In genomic region chr4:128854433-128854832, GRCh38 we compare ENCODE assay signal across 10 cellular contexts. TPM values are rescaled to one million over a fixed set of nuclear protein-coding genes. Genes with fewer than 3 reads are reported as not detected.
DNase-seq lines count a peak whose midpoint lies in the region; ATAC-seq and TF ChIP-seq lines count a peak whose summit lies in the region.
"Had no signal": no experiment of that assay in that cellular context is flagged by ENCODE, and none has a peak within 500 bp of the region (broad histone marks: within the 10 kb centered on the region; RNA-seq: fewer than 3 reads in every experiment).

No MANE protein-coding gene starts in this region.

- TF ChIP-seq CTCF in adrenal gland (IDR thresholded peaks at IDR 0.05), result no peak

- intact Hi-C loops in activated naive CD4-positive, alpha-beta T cell treated with anti-CD3 and anti-CD28 coated beads for 36 hours (cut with micrococcal nuclease), result loop anchor here (1.0 to 5.0 kb wide), 2 partner anchors 8 to 972 kb away; partner anchors contain the start of gene PLK4
- intact Hi-C loops in adrenal gland (cut with DNase I), result no loop called here

- H3K27ac ChIP-seq in mesendoderm (ENCODE audit: low read depth, low read length), result no peak overlapping the region
- peak overlapping the region in 1 of 5 donors; percentile 15 for H3K27ac ChIP-seq in adrenal gland
- H3K27ac ChIP-seq: KMS-11 had no signal

- H3K18ac ChIP-seq in mesendoderm (ENCODE audit: low read length), result no peak overlapping the region

- H2BK5ac ChIP-seq in mesendoderm (ENCODE audit: low read length), result no peak overlapping the region

- peaks cover 13% of the 10 kb centered on the region for H3K79me1 ChIP-seq in mesendoderm (ENCODE audit: low read length)

- peaks cover 28% of the 10 kb centered on the region for H3K4me1 Mint-ChIP-seq in activated naive CD4-positive, alpha-beta T cell treated with anti-CD3 and anti-CD28 coated beads for 36 hours (ENCODE audit: low read depth)
- H3K4me1 Mint-ChIP-seq in activated naive CD8-positive, alpha-beta T cell treated with anti-CD3 and anti-CD28 coated beads, Interleukin-2, amount 50 U/mL, for 24 hours, result peaks cover 21% of the 10 kb centered on the region
- peaks cover 54% of the 10 kb centered on the region for H3K4me1 Mint-ChIP-seq in stimulated activated naive CD8-positive, alpha-beta T cell treated with anti-CD3 and anti-CD28 coated beads, Interleukin-15, amount 100 ng/mL, for 72 hours

- H3K4me3 Mint-ChIP-seq in activated naive CD4-positive, alpha-beta T cell treated with anti-CD3 and anti-CD28 coated beads for 36 hours, result no peak overlapping the region
- no peak overlapping the region for H3K4me3 Mint-ChIP-seq in activated naive CD8-positive, alpha-beta T cell treated with anti-CD3 and anti-CD28 coated beads, Interleukin-2, amount 50 U/mL, for 24 hours
- peak overlapping the region; percentile 60 to 63 for H3K4me3 Mint-ChIP-seq in stimulated activated naive CD8-positive, alpha-beta T cell treated with anti-CD3 and anti-CD28 coated beads, Interleukin-15, amount 100 ng/mL, for 72 hours

- H3K23ac ChIP-seq in mesendoderm (ENCODE audit: low read length), result no peak overlapping the region

- H3K9me3 ChIP-seq in adrenal gland (replicated peaks in 1 of 3), result no peaks in the 10 kb centered on the region

- H2BK120ac ChIP-seq in mesendoderm (ENCODE audit: low read depth, low read length), result no peak overlapping the region

- H3K9me3 Mint-ChIP-seq in activated naive CD4-positive, alpha-beta T cell treated with anti-CD3 and anti-CD28 coated beads for 36 hours, result no peaks in the 10 kb centered on the region
- no peaks in the 10 kb centered on the region for H3K9me3 Mint-ChIP-seq in activated naive CD8-positive, alpha-beta T cell treated with anti-CD3 and anti-CD28 coated beads, Interleukin-2, amount 50 U/mL, for 24 hours
- H3K9me3 Mint-ChIP-seq in stimulated activated naive CD8-positive, alpha-beta T cell treated with anti-CD3 and anti-CD28 coated beads, Interleukin-15, amount 100 ng/mL, for 72 hours, result no peaks in the 10 kb centered on the region

- peaks cover 66% of the 10 kb centered on the region for H3K36me3 Mint-ChIP-seq in activated naive CD4-positive, alpha-beta T cell treated with anti-CD3 and anti-CD28 coated beads for 36 hours (ENCODE audit: low read depth)
- H3K36me3 Mint-ChIP-seq in activated naive CD8-positive, alpha-beta T cell treated with anti-CD3 and anti-CD28 coated beads, Interleukin-2, amount 50 U/mL, for 24 hours (ENCODE audit: low read depth), result peaks cover 72% of the 10 kb centered on the region

- no peak for TF ChIP-seq POLR2A in adrenal gland (IDR thresholded peaks at IDR 0.05)

- DNase-seq in activated naive CD4-positive, alpha-beta T cell treated with anti-CD3 and anti-CD28 coated beads for 36 hours, result peak; percentile 27
- DNase-seq in activated naive CD4-positive, alpha-beta T cell treated with Interleukin-2 at 50 U/mL for 16 hours, result no peak
- no peak for DNase-seq in activated naive CD8-positive, alpha-beta T cell treated with anti-CD3 and anti-CD28 coated beads, Interleukin-2, amount 50 U/mL, for 24 hours
- no peak for DNase-seq in stimulated activated naive CD8-positive, alpha-beta T cell treated with anti-CD3 and anti-CD28 coated beads, Interleukin-15, amount 100 ng/mL, for 72 hours
- DNase-seq in mesendoderm, result no peak
- DNase-seq in adrenal gland, result no peak

- no peak overlapping the region for H3K9ac ChIP-seq in mesendoderm (ENCODE audit: low read length)
- H3K9ac ChIP-seq: KMS-11 had no signal

- H3K36me3 ChIP-seq in mesendoderm (ENCODE audit: control insufficient read depth, insufficient read depth, low read length) (peaks cover 20% of the 10 kb centered on the region), adrenal gland (replicated peaks in 1 of 2) (peaks cover 0 to 84% of the 10 kb centered on the region in 2 donors)

- H2AK5ac ChIP-seq in mesendoderm (ENCODE audit: low read length), result no peak overlapping the region

- H3K27me3 ChIP-seq in mesendoderm (ENCODE audit: insufficient read depth, low read length, poor library complexity), result no peaks in the 10 kb centered on the region
- H3K27me3 ChIP-seq in adrenal gland, result no peaks in the 10 kb centered on the region

- no peak overlapping the region for H3K4me3 ChIP-seq in mesendoderm (ENCODE audit: low read length)
- H3K4me3 ChIP-seq in adrenal gland, result no peak overlapping the region
- H3K4me3 ChIP-seq: lung had no signal

- H2BK15ac ChIP-seq in mesendoderm (replicated peaks; ENCODE audit: low read depth), result no peak overlapping the region

- H3K4me1 ChIP-seq in mesendoderm (ENCODE audit: control insufficient read depth, low read depth, low read length) (no peaks in the 10 kb centered on the region), adrenal gland (replicated peaks in 1 of 2) (peaks cover 5 to 7% of the 10 kb centered on the region in 2 donors)

- no peak overlapping the region for H3K4ac ChIP-seq in mesendoderm (ENCODE audit: low read depth, low read length)

- H3K27ac Mint-ChIP-seq in activated naive CD4-positive, alpha-beta T cell treated with anti-CD3 and anti-CD28 coated beads for 36 hours, result peak overlapping the region; percentile 78
- peak overlapping the region; percentile 71 for H3K27ac Mint-ChIP-seq in activated naive CD8-positive, alpha-beta T cell treated with anti-CD3 and anti-CD28 coated beads, Interleukin-2, amount 50 U/mL, for 24 hours
- peak overlapping the region; percentile 91 to 93 for H3K27ac Mint-ChIP-seq in stimulated activated naive CD8-positive, alpha-beta T cell treated with anti-CD3 and anti-CD28 coated beads, Interleukin-15, amount 100 ng/mL, for 72 hours

- H3K27me3 Mint-ChIP-seq in activated naive CD4-positive, alpha-beta T cell treated with anti-CD3 and anti-CD28 coated beads for 36 hours (ENCODE audit: low read depth), result no peaks in the 10 kb centered on the region
- H3K27me3 Mint-ChIP-seq in activated naive CD8-positive, alpha-beta T cell treated with anti-CD3 and anti-CD28 coated beads, Interleukin-2, amount 50 U/mL, for 24 hours, result no peaks in the 10 kb centered on the region
- H3K27me3 Mint-ChIP-seq in stimulated activated naive CD8-positive, alpha-beta T cell treated with anti-CD3 and anti-CD28 coated beads, Interleukin-15, amount 100 ng/mL, for 72 hours, result no peaks in the 10 kb centered on the region

- peaks cover 11% of the 10 kb centered on the region for H3K79me2 ChIP-seq in mesendoderm (ENCODE audit: control insufficient read depth, insufficient read depth, low read length)

- H4K5ac ChIP-seq in mesendoderm (ENCODE audit: low read length), result no peak overlapping the region

- H3K4me2 ChIP-seq in mesendoderm (ENCODE audit: low read length), result no peak overlapping the region
- H3K4me2 ChIP-seq: KMS-11 had no signal

- ATAC-seq in HG03103 (IDR thresholded peaks at IDR 0.05; ENCODE audit: low read depth, unreplicated experiment) (peak; percentile 84), GM21360 (IDR thresholded peaks at IDR 0.05; ENCODE audit: unreplicated experiment) (no peak)
- ATAC-seq in activated naive CD8-positive, alpha-beta T cell treated with anti-CD3 and anti-CD28 coated beads, Interleukin-2, amount 50 U/mL, for 24 hours, result peak; percentile 90
- ATAC-seq in stimulated activated naive CD8-positive, alpha-beta T cell treated with anti-CD3 and anti-CD28 coated beads, Interleukin-15, amount 100 ng/mL, for 72 hours, result peak; percentile 91

- WGBS in mesendoderm (ENCODE audit: extremely low coverage, insufficient coverage, low lambda C conversion rate), result no CpG with 5 or more reads among the region's 6 CpGs
- WGBS in adrenal gland, 4 donors, result 42 to 52% (median 46%) methylated on average over 6 of the region's 6 CpGs

- H4K8ac ChIP-seq in mesendoderm (ENCODE audit: low read depth, low read length), result no peak overlapping the region

- CTCF ChIA-PET in activated naive CD4-positive, alpha-beta T cell treated with anti-CD3 and anti-CD28 coated beads for 36 hours (lab: Charles Lee), result interaction anchor here (1.1 to 2.4 kb wide), 3 partner anchors 9 to 279 kb away, joined by 3 to 6 read pairs (median 4); no protein-coding TSS in a partner anchor

- H3K56ac ChIP-seq in mesendoderm (ENCODE audit: low read length), result no peak overlapping the region

RNA-seq across cellular contexts. Expression of gene JADE1, which starts 44.9 kb away (rescaled TPM):
- total RNA-seq in activated naive CD4-positive, alpha-beta T cell treated with anti-CD3 and anti-CD28 coated beads for 36 hours, result 10 to 100 TPM; 35.8 to 38.2 TPM
- polyA plus RNA-seq in mesendoderm (2013, experiment 1 of 2), result 28.4 TPM
- polyA plus RNA-seq in mesendoderm (2013, experiment 2 of 2), result 28.7 TPM
- 10 to 100 TPM; 25.9 to 66.7 (median 40.2) TPM for total RNA-seq in adrenal gland
- polyA plus RNA-seq in adrenal gland, result 10 to 100 TPM; 18.4 to 31.1 (median 30.8) TPM

Comparison
In these comparisons a context has a peak if more than half of its experiments do, and no peak if none do; other contexts are left out.
1. H3K4me3 Mint-ChIP-seq: peak in stimulated activated naive CD8-positive, alpha-beta T cell treated with anti-CD3 and anti-CD28 coated beads, Interleukin-15, amount 100 ng/mL, for 72 hours (2 of 2); none in activated naive CD4-positive, alpha-beta T cell treated with anti-CD3 and anti-CD28 coated beads for 36 hours (single experiment) and activated naive CD8-positive, alpha-beta T cell treated with anti-CD3 and anti-CD28 coated beads, Interleukin-2, amount 50 U/mL, for 24 hours (single experiment).
2. Peak in every context shown above with its lines, with median percentiles within 50 percentile points of each other: H3K27ac Mint-ChIP-seq.